Comparison of ENCODE assay signal across 1 cellular context in the genomic region with DNA sequence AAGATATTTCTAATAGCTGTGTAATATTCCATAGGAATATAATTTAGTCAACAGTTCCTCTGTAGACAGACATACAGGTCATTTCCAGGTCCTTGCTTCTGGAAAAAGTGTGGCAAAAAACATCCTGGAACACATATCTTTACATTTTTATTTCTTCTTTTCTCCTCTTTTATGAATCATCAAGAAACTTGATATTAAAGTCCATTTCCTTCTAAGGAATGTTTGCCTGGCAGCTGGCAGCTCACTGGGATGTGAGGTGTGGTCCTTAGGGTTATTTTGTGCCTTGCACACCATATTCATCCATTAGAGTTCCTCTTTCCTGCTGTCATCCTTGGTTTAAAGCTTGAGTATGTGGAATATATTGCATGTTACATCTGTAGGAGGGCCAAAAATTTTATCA.
TF ChIP-seq lines count a peak whose summit lies in the region.

No MANE protein-coding gene starts in this region.

TF ChIP-seq in SK-N-SH treated with all-trans-retinoic acid at 6 μM for 48 hours, 23 proteins besides CTCF, POLR2A, EP300 and RAD21 (continued from another document):
- TF ChIP-seq, protein P1, sequence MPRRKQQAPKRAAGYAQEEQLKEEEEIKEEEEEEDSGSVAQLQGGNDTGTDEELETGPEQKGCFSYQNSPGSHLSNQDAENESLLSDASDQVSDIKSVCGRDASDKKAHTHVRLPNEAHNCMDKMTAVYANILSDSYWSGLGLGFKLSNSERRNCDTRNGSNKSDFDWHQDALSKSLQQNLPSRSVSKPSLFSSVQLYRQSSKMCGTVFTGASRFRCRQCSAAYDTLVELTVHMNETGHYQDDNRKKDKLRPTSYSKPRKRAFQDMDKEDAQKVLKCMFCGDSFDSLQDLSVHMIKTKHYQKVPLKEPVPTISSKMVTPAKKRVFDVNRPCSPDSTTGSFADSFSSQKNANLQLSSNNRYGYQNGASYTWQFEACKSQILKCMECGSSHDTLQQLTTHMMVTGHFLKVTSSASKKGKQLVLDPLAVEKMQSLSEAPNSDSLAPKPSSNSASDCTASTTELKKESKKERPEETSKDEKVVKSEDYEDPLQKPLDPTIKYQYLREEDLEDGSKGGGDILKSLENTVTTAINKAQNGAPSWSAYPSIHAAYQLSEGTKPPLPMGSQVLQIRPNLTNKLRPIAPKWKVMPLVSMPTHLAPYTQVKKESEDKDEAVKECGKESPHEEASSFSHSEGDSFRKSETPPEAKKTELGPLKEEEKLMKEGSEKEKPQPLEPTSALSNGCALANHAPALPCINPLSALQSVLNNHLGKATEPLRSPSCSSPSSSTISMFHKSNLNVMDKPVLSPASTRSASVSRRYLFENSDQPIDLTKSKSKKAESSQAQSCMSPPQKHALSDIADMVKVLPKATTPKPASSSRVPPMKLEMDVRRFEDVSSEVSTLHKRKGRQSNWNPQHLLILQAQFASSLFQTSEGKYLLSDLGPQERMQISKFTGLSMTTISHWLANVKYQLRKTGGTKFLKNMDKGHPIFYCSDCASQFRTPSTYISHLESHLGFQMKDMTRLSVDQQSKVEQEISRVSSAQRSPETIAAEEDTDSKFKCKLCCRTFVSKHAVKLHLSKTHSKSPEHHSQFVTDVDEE (CRISPR knock-in tag; IDR thresholded peaks at IDR 0.05), result no peak
- TF ChIP-seq RARB (CRISPR knock-in tag; IDR thresholded peaks at IDR 0.05) (no peak), ZC3H10 (CRISPR knock-in tag; IDR thresholded peaks at IDR 0.05) (no peak), CSDC2 (CRISPR knock-in tag; IDR thresholded peaks at IDR 0.05) (no peak), ZFP3 (CRISPR knock-in tag; IDR thresholded peaks at IDR 0.05) (no peak), POU6F1 (CRISPR knock-in tag; IDR thresholded peaks at IDR 0.05; ENCODE audit: borderline replicate concordance, low read depth) (no peak), GLIS3 (CRISPR knock-in tag; IDR thresholded peaks at IDR 0.05) (no peak), ZNF565 (CRISPR knock-in tag; conservative IDR thresholded peaks at IDR 0.05; ENCODE audit: low read depth) (no peak), ZNF8 (CRISPR knock-in tag; IDR thresholded peaks at IDR 0.05) (no peak), OSR1 (CRISPR knock-in tag; IDR thresholded peaks at IDR 0.05) (no peak)
